Comparison of ENCODE assay signal across 34 cellular contexts in genomic region chr2:21668078-21668710, GRCh38.
"Had no signal": no experiment of that assay in that cellular context is flagged by ENCODE, and none has a peak within 500 bp of the region (broad histone marks: within the 10 kb centered on the region; RNA-seq: fewer than 3 reads in every experiment).

No MANE protein-coding gene starts in this region.

- H3K36me3 Mint-ChIP-seq: activated CD4-positive, alpha-beta memory T cell treated with anti-CD3 and anti-CD28 coated beads for 36 hours; activated CD8-positive, alpha-beta memory T cell treated with anti-CD3 and anti-CD28 coated beads, Interleukin-2, amount 10 ng/mL, durations not matched to agents 7 days and 5 days; activated naive CD4-positive, alpha-beta T cell treated with anti-CD3 and anti-CD28 coated beads, Interleukin-2, amount 50 U/mL, for 24 hours; activated naive CD8-positive, alpha-beta T cell treated with anti-CD3 and anti-CD28 coated beads for 36 hours had no signal

- H3K27me3 Mint-ChIP-seq: activated CD4-positive, alpha-beta memory T cell treated with anti-CD3 and anti-CD28 coated beads for 36 hours; activated CD4-positive, alpha-beta T cell treated with anti-CD3 and anti-CD28 coated beads for 36 hours; activated CD4-positive, alpha-beta T cell treated with anti-CD3 and anti-CD28 coated beads, Interleukin-2, amount 10 ng/mL, durations not matched to agents 24 days and 14 days; activated CD8-positive, alpha-beta memory T cell treated with anti-CD3 and anti-CD28 coated beads, Interleukin-2, amount 10 ng/mL, durations not matched to agents 7 days and 5 days; activated naive CD4-positive, alpha-beta T cell treated with anti-CD3 and anti-CD28 coated beads, Interleukin-2, amount 50 U/mL, for 24 hours; activated naive CD8-positive, alpha-beta T cell treated with anti-CD3 and anti-CD28 coated beads for 36 hours; activated naive CD8-positive, alpha-beta T cell treated with anti-CD3 and anti-CD28 coated beads, Interleukin-2, amount 50 U/mL, for 24 hours; T-helper 17 cell had no signal

- H3K27ac Mint-ChIP-seq: activated CD4-positive, alpha-beta memory T cell treated with anti-CD3 and anti-CD28 coated beads for 36 hours; activated CD4-positive, alpha-beta T cell treated with anti-CD3 and anti-CD28 coated beads for 36 hours; activated CD4-positive, alpha-beta T cell treated with anti-CD3 and anti-CD28 coated beads, Interleukin-2, amount 10 ng/mL, durations not matched to agents 24 days and 14 days; activated CD8-positive, alpha-beta memory T cell treated with anti-CD3 and anti-CD28 coated beads, Interleukin-2, amount 10 ng/mL, durations not matched to agents 7 days and 5 days; activated CD8-positive, alpha-beta T cell treated with anti-CD3 and anti-CD28 coated beads, Interleukin-2, amount 10 ng/mL, durations not matched to agents 7 days and 5 days; activated naive CD4-positive, alpha-beta T cell treated with anti-CD3 and anti-CD28 coated beads for 36 hours; activated naive CD4-positive, alpha-beta T cell treated with anti-CD3 and anti-CD28 coated beads, Interleukin-2, amount 50 U/mL, for 24 hours; activated naive CD8-positive, alpha-beta T cell treated with anti-CD3 and anti-CD28 coated beads for 36 hours; activated naive CD8-positive, alpha-beta T cell treated with anti-CD3 and anti-CD28 coated beads, Interleukin-2, amount 50 U/mL, for 24 hours; activated T-helper 1 cell treated with anti-CD3 and anti-CD28 coated beads, Interleukin-12 subunit alpha, Interleukin-12 subunit beta, Interleukin-2, Interleukin-4 antibody, amounts not matched to agents 30 ng/mL and 10 ng/mL and 1 ng/mL, durations not matched to agents 14 hours and 24 hours and 36 hours; activated T-helper 2 cell treated with anti-CD3 and anti-CD28 coated beads, Interferon-gamma antibody, Interleukin-2, Interleukin-4, amounts not matched to agents 10 μg/mL and 5 μg/mL and 100 μg/mL, durations not matched to agents 14 hours and 24 hours and 36 hours; T-helper 17 cell; T-helper 2 cell treated with Interferon-gamma antibody and Interleukin-4, amounts not matched to agents 5 μg/mL and 100 μg/mL, for 36 hours had no signal

- H3K4me3 ChIP-seq: adrenal gland, body of pancreas, colonic mucosa, esophagus squamous epithelium, gastroesophageal sphincter had no signal

- H3K4me1 Mint-ChIP-seq: activated CD4-positive, alpha-beta T cell treated with anti-CD3 and anti-CD28 coated beads for 36 hours; activated CD4-positive, alpha-beta T cell treated with anti-CD3 and anti-CD28 coated beads, Interleukin-2, amount 10 ng/mL, durations not matched to agents 24 days and 14 days; activated CD8-positive, alpha-beta memory T cell treated with anti-CD3 and anti-CD28 coated beads, Interleukin-2, amount 10 ng/mL, durations not matched to agents 7 days and 5 days; activated naive CD4-positive, alpha-beta T cell treated with anti-CD3 and anti-CD28 coated beads, Interleukin-2, amount 50 U/mL, for 24 hours; activated naive CD8-positive, alpha-beta T cell treated with anti-CD3 and anti-CD28 coated beads for 36 hours; activated naive CD8-positive, alpha-beta T cell treated with anti-CD3 and anti-CD28 coated beads, Interleukin-2, amount 50 U/mL, for 24 hours; T-helper 17 cell had no signal

- H3K27ac ChIP-seq: adrenal gland, body of pancreas, colonic mucosa, epithelial cell of prostate, esophagus squamous epithelium, gastroesophageal sphincter, WERI-Rb-1 had no signal

- H3K4me1 ChIP-seq: adrenal gland, body of pancreas, colonic mucosa, esophagus squamous epithelium, gastroesophageal sphincter had no signal

- H3K4me3 Mint-ChIP-seq: activated CD4-positive, alpha-beta memory T cell treated with anti-CD3 and anti-CD28 coated beads for 36 hours; activated CD4-positive, alpha-beta T cell treated with anti-CD3 and anti-CD28 coated beads for 36 hours; activated CD4-positive, alpha-beta T cell treated with anti-CD3 and anti-CD28 coated beads, Interleukin-2, amount 10 ng/mL, durations not matched to agents 24 days and 14 days; activated CD8-positive, alpha-beta memory T cell treated with anti-CD3 and anti-CD28 coated beads, Interleukin-2, amount 10 ng/mL, durations not matched to agents 7 days and 5 days; activated CD8-positive, alpha-beta T cell treated with anti-CD3 and anti-CD28 coated beads, Interleukin-2, amount 10 ng/mL, durations not matched to agents 7 days and 5 days; activated naive CD4-positive, alpha-beta T cell treated with anti-CD3 and anti-CD28 coated beads for 36 hours; activated naive CD4-positive, alpha-beta T cell treated with anti-CD3 and anti-CD28 coated beads, Interleukin-2, amount 50 U/mL, for 24 hours; activated naive CD8-positive, alpha-beta T cell treated with anti-CD3 and anti-CD28 coated beads for 36 hours; activated naive CD8-positive, alpha-beta T cell treated with anti-CD3 and anti-CD28 coated beads, Interleukin-2, amount 50 U/mL, for 24 hours; activated T-helper 1 cell treated with anti-CD3 and anti-CD28 coated beads, Interleukin-12 subunit alpha, Interleukin-12 subunit beta, Interleukin-2, Interleukin-4 antibody, amounts not matched to agents 30 ng/mL and 10 ng/mL and 1 ng/mL, durations not matched to agents 14 hours and 24 hours and 36 hours; T-helper 17 cell; T-helper 2 cell treated with Interferon-gamma antibody and Interleukin-4, amounts not matched to agents 5 μg/mL and 100 μg/mL, for 36 hours had no signal

- H3K36me3 ChIP-seq: adrenal gland, colonic mucosa, esophagus squamous epithelium, gastroesophageal sphincter, WERI-Rb-1 had no signal

- H3K27me3 ChIP-seq: adrenal gland, body of pancreas, colonic mucosa, esophagus squamous epithelium, gastroesophageal sphincter had no signal

- H3K9me3 ChIP-seq: adrenal gland, body of pancreas, colonic mucosa, esophagus squamous epithelium, gastroesophageal sphincter had no signal

- ATAC-seq: activated CD4-positive, alpha-beta T cell treated with anti-CD3 and anti-CD28 coated beads for 36 hours; activated CD8-positive, alpha-beta memory T cell treated with anti-CD3 and anti-CD28 coated beads, Interleukin-2, amount 10 ng/mL, durations not matched to agents 7 days and 5 days; activated CD8-positive, alpha-beta T cell treated with anti-CD3 and anti-CD28 coated beads, Interleukin-2, amount 10 ng/mL, durations not matched to agents 7 days and 5 days; activated naive CD8-positive, alpha-beta T cell treated with anti-CD3 and anti-CD28 coated beads, Interleukin-2, amount 50 U/mL, for 24 hours; body of pancreas; gastroesophageal sphincter; T-helper 17 cell had no signal

- DNase-seq: activated CD4-positive, alpha-beta memory T cell treated with anti-CD3 and anti-CD28 coated beads for 36 hours; activated CD4-positive, alpha-beta T cell treated with anti-CD3 and anti-CD28 coated beads for 36 hours; activated CD4-positive, alpha-beta T cell treated with anti-CD3 and anti-CD28 coated beads, Interleukin-2, amount 10 ng/mL, durations not matched to agents 24 days and 14 days; activated CD4-positive, CD25-positive, alpha-beta regulatory T cell; activated CD4-positive, CD25-positive, alpha-beta regulatory T cell treated with anti-CD3 and anti-CD28 coated beads, Interleukin-2, amount 50 U/mL, for 72 hours; activated CD8-positive, alpha-beta memory T cell treated with anti-CD3 and anti-CD28 coated beads, Interleukin-2, amount 10 ng/mL, durations not matched to agents 7 days and 5 days; activated CD8-positive, alpha-beta memory T cell treated with anti-CD3 and anti-CD28 coated beads, Interleukin-2, amount 50 U/mL, for 4 hours; activated CD8-positive, alpha-beta T cell treated with anti-CD3 and anti-CD28 coated beads, Interleukin-2, amount 10 ng/mL, durations not matched to agents 7 days and 5 days; activated effector memory CD4-positive, alpha-beta T cell treated with anti-CD3 and anti-CD28 coated beads, Interleukin-2, amount 50 U/mL, for 16 hours; activated naive CD4-positive, alpha-beta T cell treated with anti-CD3 and anti-CD28 coated beads for 36 hours; activated naive CD8-positive, alpha-beta T cell treated with anti-CD3 and anti-CD28 coated beads for 36 hours; activated naive CD8-positive, alpha-beta T cell treated with anti-CD3 and anti-CD28 coated beads, Interleukin-2, amount 50 U/mL, for 24 hours; activated T-cell treated with anti-CD3 and anti-CD28 coated beads, Interleukin-2, amount 50 U/mL, for 1 hour; activated T-cell treated with anti-CD3 and anti-CD28 coated beads, Interleukin-2, amount 50 U/mL, for 48 hours; adrenal gland; amygdala; aorta; body of pancreas; central memory CD4-positive, alpha-beta T cell; cerebellar nuclear complex; colonic mucosa; effector CD8-positive, alpha-beta T cell; esophagus squamous epithelium; foreskin melanocyte; T-helper 1 cell; T-helper 17 cell; T1000; WERI-Rb-1 had no signal
